Comparison of ENCODE assay signal across 1 cellular context in genomic region chr15:91853968-91854943, GRCh38.
TF ChIP-seq lines count a peak whose summit lies in the region.

No MANE protein-coding gene starts in this region.

TF ChIP-seq in GM12878, 131 proteins besides CTCF, POLR2A, EP300 and RAD21 (continued from another document):
- TF ChIP-seq CEBPZ (IDR thresholded peaks at IDR 0.05; ENCODE audit: low read depth, low read length) (no peak), SUZ12 (IDR thresholded peaks at IDR 0.05; ENCODE audit: unreplicated experiment) (peak; percentile 82), LARP7 (IDR thresholded peaks at IDR 0.05) (0 out of 2 replicates have a peak, but pooled peaks have one; percentile 45)
